ENCODE assay signal across 8 cellular contexts in genomic region chrX:71365356-71365875, GRCh38. TPM values are rescaled to one million over a fixed set of nuclear protein-coding genes. Genes with fewer than 3 reads are reported as not detected.
DNase-seq lines count a peak whose midpoint lies in the region; ATAC-seq, FAIRE-seq and TF ChIP-seq lines count a peak whose summit lies in the region.

No MANE protein-coding gene starts in this region.

- TF ChIP-seq CTCF in MM.1S (IDR thresholded peaks at IDR 0.05; ENCODE audit: low read length) (no peak), ovary (IDR thresholded peaks at IDR 0.05) (no peak)

- H3K9me3 ChIP-seq in MM.1S (replicated peaks; ENCODE audit: insufficient read depth, low read length) (no peaks in the 10 kb centered on the region), endocrine pancreas (ENCODE audit: control insufficient read depth, low read length) (no peaks in the 10 kb centered on the region), ovary (no peaks in the 10 kb centered on the region)

- ATAC-seq in GM19395 (IDR thresholded peaks at IDR 0.05; ENCODE audit: unreplicated experiment), result peak; percentile 2
- ATAC-seq in HG03571 (IDR thresholded peaks at IDR 0.05; ENCODE audit: unreplicated experiment), result no peak

- H3K27me3 ChIP-seq in MM.1S (replicated peaks; ENCODE audit: insufficient read depth, low read length) (no peaks in the 10 kb centered on the region), endocrine pancreas (ENCODE audit: control insufficient read depth, insufficient read depth, low read length) (no peaks in the 10 kb centered on the region), ovary (no peaks in the 10 kb centered on the region)

- no peaks in the 10 kb centered on the region for H4K20me1 ChIP-seq in MM.1S (ENCODE audit: insufficient read depth, low read length)

- H3K4me3 ChIP-seq in MM.1S (ENCODE audit: low read length) (peak overlapping the region; percentile 69), endocrine pancreas (ENCODE audit: control insufficient read depth, insufficient read depth, low read length) (peak overlapping the region; percentile 66), ovary (peak overlapping the region; percentile 47)

- H3K36me3 ChIP-seq in MM.1S (replicated peaks; ENCODE audit: insufficient read depth, low read length), result no peaks in the 10 kb centered on the region
- H3K36me3 ChIP-seq in endocrine pancreas (ENCODE audit: control insufficient read depth, insufficient read depth, low read length), result no peaks in the 10 kb centered on the region
- H3K36me3 ChIP-seq in ovary, result no peaks in the 10 kb centered on the region

- H2AFZ ChIP-seq in MM.1S (ENCODE audit: low read length), result peak overlapping the region; percentile 56; the same call in 1 of the 2 replicates

- H3K9ac ChIP-seq in MM.1S (ENCODE audit: low read length), result peak overlapping the region; percentile 86
- H3K9ac ChIP-seq in endocrine pancreas (ENCODE audit: control insufficient read depth, insufficient read depth, low read length), result peak overlapping the region; percentile 66

- no peak for FAIRE-seq in frontal cortex (lab: Jason Lieb, UNC)

- TF ChIP-seq POLR2A in ovary (IDR thresholded peaks at IDR 0.05), result peak; percentile 73

- DNase-seq in MM.1S (no peak), ovary (no peak), frontal cortex (ENCODE audit: low spot score in 2 of 2) (no peak), C1 segment of cervical spinal cord (lab: John Stamatoyannopoulos, UW) (no peak), D341Med (ENCODE audit: low spot score) (no peak)

- H3K9me2 ChIP-seq in MM.1S (replicated peaks; ENCODE audit: insufficient read depth, low read length), result no peaks in the 10 kb centered on the region

- H3K4me1 ChIP-seq in MM.1S (ENCODE audit: low read length), result no peaks in the 10 kb centered on the region
- H3K4me1 ChIP-seq in endocrine pancreas (ENCODE audit: control insufficient read depth, insufficient read depth, low read length), result no peaks in the 10 kb centered on the region
- peaks cover 6% of the 10 kb centered on the region for H3K4me1 ChIP-seq in ovary (ENCODE audit: insufficient read depth)

- no peaks in the 10 kb centered on the region for H3F3A ChIP-seq in MM.1S (ENCODE audit: insufficient read depth, low read length)

- H3K27ac ChIP-seq in MM.1S (ENCODE audit: low read length) (peak overlapping the region; percentile 89; the same call in 1 of the 2 replicates), ovary (peak overlapping the region in 1 of 2 donors; percentile 51)

- H3K4me2 ChIP-seq in MM.1S (ENCODE audit: low read depth, low read length), result peak overlapping the region; percentile 58; the same call in 1 of the 2 replicates

- no peak for TF ChIP-seq EP300 in ovary (IDR thresholded peaks at IDR 0.05)

- 37 to 53% (median 39%) methylated on average over 16 of the region's 16 CpGs for WGBS in ovary, 3 donors

- intact Hi-C loops in ovary (cut with DNase I), result loop anchor here in 2 of 4 donors (10.0 kb wide), 2 partner anchors 71 to 111 kb away; partner anchors contain the start of gene ZMYM3 (in 1 of the 2)

- H3K79me2 ChIP-seq in MM.1S (ENCODE audit: low read length), result peaks cover 29% of the 10 kb centered on the region

RNA-seq across cellular contexts. Expression of gene TAF1, which starts 0.7 kb away (rescaled TPM):
- 10 to 100 TPM; 25.5 to 52.0 (median 46.0) TPM for total RNA-seq in ovary
- 10 to 100 TPM; 20.0 to 33.8 TPM for polyA plus RNA-seq in ovary
- 46.9 TPM for total RNA-seq in frontal cortex
